17 cellular contexts compared by ENCODE assay signal in genomic region chr6:148495029-148495428, GRCh38.
DNase-seq lines count a peak whose midpoint lies in the region; ATAC-seq and TF ChIP-seq lines count a peak whose summit lies in the region.
"Had no signal": no experiment of that assay in that cellular context is flagged by ENCODE, and none has a peak within 500 bp of the region (broad histone marks: within the 10 kb centered on the region; RNA-seq: fewer than 3 reads in every experiment).

No MANE protein-coding gene starts in this region.

- no peak overlapping the region for H3K4me3 ChIP-seq in right cardiac atrium (ENCODE audit: low read length)
- peak overlapping the region; percentile 40 for H3K4me3 ChIP-seq in adipocyte (ENCODE audit: low read length)
- no peak overlapping the region for H3K4me3 ChIP-seq in psoas muscle
- H3K4me3 ChIP-seq in aorta (ENCODE audit: low read length in 2 of 2): no peak overlapping the region
- no peak overlapping the region for H3K4me3 ChIP-seq in SJCRH30
- H3K4me3 ChIP-seq: uterus had no signal

- ATAC-seq in right cardiac atrium: no peak
- ATAC-seq in Right ventricle myocardium superior (ENCODE audit: poor library complexity): no peak
- ATAC-seq in psoas muscle: peak in 3 of 4 donors; percentile 17 to 62 (median 44)
- ATAC-seq in aorta (ENCODE audit: low FRiP score): no peak

- peak overlapping the region; percentile 67 for H3K9ac ChIP-seq in adipocyte (ENCODE audit: low read length)
- H3K9ac ChIP-seq: KMS-11, SK-N-SH had no signal

- H3K27me3 ChIP-seq in right cardiac atrium (ENCODE audit: control insufficient read depth, insufficient read depth) (no peaks in the 10 kb centered on the region), adipocyte (replicated peaks; ENCODE audit: control insufficient read depth, insufficient read depth, low read length) (no peaks in the 10 kb centered on the region), psoas muscle (ENCODE audit: insufficient read depth in 3 of 3, low read length in 2 of 3) (no peaks in the 10 kb centered on the region), aorta (ENCODE audit: control insufficient read depth in 1 of 2, insufficient read depth in 2 of 2, low read length in 1 of 2) (no peaks in the 10 kb centered on the region), SJCRH30 (no peaks in the 10 kb centered on the region)
- H3K27me3 ChIP-seq: uterus had no signal

- WGBS in right cardiac atrium: 69% methylated on average over 6 of the region's 6 CpGs
- WGBS in psoas muscle, 3 donors: 44 to 60% (median 44%) methylated on average over 6 of the region's 6 CpGs
- 26 to 28% methylated on average over 6 of the region's 6 CpGs for WGBS in aorta, 2 donors

- H3K27ac ChIP-seq in right cardiac atrium (ENCODE audit: low read length) (peak overlapping the region; percentile 9), psoas muscle (peak overlapping the region; percentile 33), aorta (ENCODE audit: low read depth in 1 of 2, low read length in 2 of 2) (peak overlapping the region; percentile 57 to 67), SJCRH30 (no peak overlapping the region)
- H3K27ac ChIP-seq: KMS-11 had no signal

- intact Hi-C loops in right cardiac atrium (cut with DNase I): no loop called here
- intact Hi-C loops in Right ventricle myocardium superior (cut with DNase I): no loop called here
- intact Hi-C loops in psoas muscle (cut with DNase I): no loop called here
- intact Hi-C loops in aorta (cut with DNase I): loop anchor here in 1 of 2 donors (1.0 kb wide), 1 partner anchor 29 kb away; no protein-coding TSS in a partner anchor

- no peak for DNase-seq in right cardiac atrium
- no peak for DNase-seq in Right ventricle myocardium superior
- DNase-seq in adipocyte (ENCODE audit: low read depth): no peak
- DNase-seq in psoas muscle: no peak
- no peak for DNase-seq in aorta
- no peak for DNase-seq in Ammon's horn (ENCODE audit: low spot score)
- DNase-seq in SJCRH30: no peak
- DNase-seq in activated CD4-positive, alpha-beta T cell treated with anti-CD3 and anti-CD28 coated beads for 4 hours: no peak
- DNase-seq: activated CD4-positive, alpha-beta memory T cell treated with anti-CD3 and anti-CD28 coated beads, Interleukin-2, amount 10 ng/mL, durations not matched to agents 7 days and 5 days; GDM1; NCI-H146; NCI-H446 treated with DMSO at 0.1 percent for 48 hours; nephron progenitor cell; SK-N-SH; stimulated activated CD4-positive, alpha-beta T cell treated with anti-CD3 and anti-CD28 coated beads, Interleukin-4, amount 100 ng/mL, for 24 hours; uterus had no signal

- H3K36me3 ChIP-seq in adipocyte (ENCODE audit: control insufficient read depth, insufficient read depth, low read length, severe bottlenecking): no peaks in the 10 kb centered on the region
- no peaks in the 10 kb centered on the region for H3K36me3 ChIP-seq in psoas muscle (ENCODE audit: insufficient read depth in 1 of 2, low read depth in 1 of 2)
- no peaks in the 10 kb centered on the region for H3K36me3 ChIP-seq in aorta (ENCODE audit: control insufficient read depth in 1 of 2, insufficient read depth in 2 of 2, low read length in 1 of 2)
- no peaks in the 10 kb centered on the region; the same call in 1 of the 2 replicates for H3K36me3 ChIP-seq in SJCRH30
- H3K36me3 ChIP-seq: uterus had no signal

- H3K4me1 ChIP-seq in right cardiac atrium (ENCODE audit: control insufficient read depth, insufficient read depth, low read length) (peaks cover 8% of the 10 kb centered on the region), adipocyte (ENCODE audit: control insufficient read depth, insufficient read depth, low read length) (peaks cover 70% of the 10 kb centered on the region), psoas muscle (peaks cover 3% of the 10 kb centered on the region), aorta (ENCODE audit: control insufficient read depth in 1 of 2, insufficient read depth in 2 of 2, low read length in 2 of 2) (peaks cover 6 to 21% of the 10 kb centered on the region in 2 donors), SJCRH30 (0 out of 2 replicates have a peak, but pooled peaks cover 2% of the 10 kb centered on the region)
- H3K4me1 ChIP-seq: uterus had no signal

- TF ChIP-seq CTCF in psoas muscle (IDR thresholded peaks at IDR 0.05): no peak

- no peaks in the 10 kb centered on the region for H3K9me3 ChIP-seq in right cardiac atrium (ENCODE audit: control insufficient read depth, low read length)
- no peaks in the 10 kb centered on the region for H3K9me3 ChIP-seq in adipocyte (ENCODE audit: control insufficient read depth, low read length)
- H3K9me3 ChIP-seq in psoas muscle: no peaks in the 10 kb centered on the region
- H3K9me3 ChIP-seq in aorta (ENCODE audit: control insufficient read depth, low read length): no peaks in the 10 kb centered on the region
- no peaks in the 10 kb centered on the region for H3K9me3 ChIP-seq in SJCRH30 (replicated peaks)
- H3K9me3 ChIP-seq: SK-N-SH, uterus had no signal

Comparison
In these comparisons a context has a peak if more than half of its experiments do, and no peak if none do; other contexts are left out.
1. ATAC-seq: peak in psoas muscle (3 of 4); none in right cardiac atrium (0 of 2), Right ventricle myocardium superior (single experiment) and aorta (single experiment).